In genomic region chr7:94008537-94008936, GRCh38 we compare ENCODE assay signal across 19 cellular contexts. TPM values are rescaled to one million over a fixed set of nuclear protein-coding genes. Genes with fewer than 3 reads are reported as not detected.
A peak's percentile ranks its signal among the peaks of the same experiment; 100 is the strongest.
DNase-seq lines count a peak whose midpoint lies in the region; ATAC-seq and TF ChIP-seq lines count a peak whose summit lies in the region.
"Had no signal": no experiment of that assay in that cellular context is flagged by ENCODE, and none has a peak within 500 bp of the region (broad histone marks: within the 10 kb centered on the region; RNA-seq: fewer than 3 reads in every experiment).

No MANE protein-coding gene starts in this region.

- no peaks in the 10 kb centered on the region for H3K9me3 ChIP-seq in SU-DHL-6 (ENCODE audit: insufficient read depth, low read length)
- H3K9me3 ChIP-seq: BE2C, Peyer's patch, psoas muscle had no signal

- H3K9ac ChIP-seq in SU-DHL-6 (ENCODE audit: low read length) = no peak overlapping the region

- no peaks in the 10 kb centered on the region for H3F3A ChIP-seq in SU-DHL-6 (ENCODE audit: insufficient read depth)

- no peak overlapping the region for H3K27ac Mint-ChIP-seq in osteocyte (ENCODE audit: unreplicated experiment)
- H3K27ac Mint-ChIP-seq: activated naive CD4-positive, alpha-beta T cell treated with anti-CD3 and anti-CD28 coated beads, Interleukin-2, amount 50 U/mL, for 72 hours; IgD-negative memory B cell had no signal

- H3K4me3 ChIP-seq in SU-DHL-6 (ENCODE audit: insufficient read depth, low read length, poor library complexity, severe bottlenecking) (no peak overlapping the region), fibroblast of pulmonary artery (replicated peaks; ENCODE audit: low read depth, low read length) (no peak overlapping the region)
- H3K4me3 ChIP-seq: Peyer's patch, psoas muscle had no signal

- no peaks in the 10 kb centered on the region for H3K36me3 ChIP-seq in SU-DHL-6 (ENCODE audit: low read length)
- H3K36me3 ChIP-seq: BE2C, Peyer's patch had no signal

- H3K36me3 Mint-ChIP-seq in osteocyte (ENCODE audit: unreplicated experiment) = no peaks in the 10 kb centered on the region
- H3K36me3 Mint-ChIP-seq: IgD-negative memory B cell had no signal

- H3K9me3 Mint-ChIP-seq in osteocyte (ENCODE audit: unreplicated experiment) = no peaks in the 10 kb centered on the region
- H3K9me3 Mint-ChIP-seq: activated naive CD4-positive, alpha-beta T cell treated with anti-CD3 and anti-CD28 coated beads, Interleukin-2, amount 50 U/mL, for 72 hours had no signal

- peak; percentile 43 for DNase-seq in Daoy (ENCODE audit: low read depth)
- DNase-seq in fibroblast of pulmonary artery (ENCODE audit: low read depth) = peak; percentile 18
- DNase-seq in activated gamma-delta T cell treated with Interleukin-2 at 50 U/mL for 16 hours = no peak
- DNase-seq in osteocyte (ENCODE audit: extremely low spot score, unreplicated experiment) = no peak
- DNase-seq in AML-193 (lab: John Stamatoyannopoulos, UW) = no peak
- DNase-seq: activated CD4-positive, CD25-positive, alpha-beta regulatory T cell; activated CD8-positive, alpha-beta memory T cell treated with anti-CD3 and anti-CD28 coated beads, Interleukin-2, amount 50 U/mL, for 48 hours; BE2C; DND-41; NCI-H146; NCI-H510A; Peyer's patch; psoas muscle; T-helper 1 cell had no signal

- no peak overlapping the region for H3K4me3 Mint-ChIP-seq in osteocyte (ENCODE audit: unreplicated experiment)
- H3K4me3 Mint-ChIP-seq: IgD-negative memory B cell had no signal

- peaks cover 5% of the 10 kb centered on the region for H3K79me2 ChIP-seq in SU-DHL-6 (ENCODE audit: insufficient read depth, low read length)

- ATAC-seq in HG02938 (IDR thresholded peaks at IDR 0.05; ENCODE audit: unreplicated experiment) (peak; percentile 22), GM19467 (IDR thresholded peaks at IDR 0.05; ENCODE audit: unreplicated experiment) (no peak)
- ATAC-seq: activated naive CD4-positive, alpha-beta T cell treated with anti-CD3 and anti-CD28 coated beads, Interleukin-2, amount 50 U/mL, for 72 hours; psoas muscle had no signal

- no peak overlapping the region for H3K27ac ChIP-seq in SU-DHL-6 (ENCODE audit: low read depth, low read length)
- H3K27ac ChIP-seq: Peyer's patch, psoas muscle had no signal

- peaks cover 4% of the 10 kb centered on the region for H3K4me1 Mint-ChIP-seq in osteocyte (ENCODE audit: unreplicated experiment)

- no peaks in the 10 kb centered on the region for H3K27me3 ChIP-seq in SU-DHL-6 (ENCODE audit: low read length)
- H3K27me3 ChIP-seq: Peyer's patch had no signal

- peak overlapping the region; percentile 6 for H2AFZ ChIP-seq in SU-DHL-6 (ENCODE audit: low read depth, low read length, severe bottlenecking)

- peaks cover 14% of the 10 kb centered on the region for H3K27me3 Mint-ChIP-seq in osteocyte (ENCODE audit: unreplicated experiment)

- H3K9me2 ChIP-seq in SU-DHL-6 (replicated peaks; ENCODE audit: insufficient read depth, low read length) = no peaks in the 10 kb centered on the region

- no peak for TF ChIP-seq CTCF in SU-DHL-6 (IDR thresholded peaks at IDR 0.05; ENCODE audit: insufficient read depth, low read length, poor library complexity, severe bottlenecking)
- no peak for TF ChIP-seq CTCF in fibroblast of pulmonary artery (IDR thresholded peaks at IDR 0.05; ENCODE audit: low read length, missing control alignments)
- no peak for TF ChIP-seq CTCF in osteocyte (IDR thresholded peaks at IDR 0.05)

- no peak overlapping the region for H3K4me2 ChIP-seq in SU-DHL-6 (ENCODE audit: low read depth, low read length, poor library complexity, severe bottlenecking)

- no peaks in the 10 kb centered on the region for H4K20me1 ChIP-seq in SU-DHL-6 (ENCODE audit: low read depth, low read length)

RNA-seq across cellular contexts. Expression of gene BET1, which starts 4.4 kb away (rescaled TPM):
- 36.8 and 61.2 TPM in 2 replicates for total RNA-seq in Daoy (2014; rRNA removed; shearing (Covaris generic))
- total RNA-seq in osteocyte = 29.3 and 32.7 TPM in 2 replicates

Comparison
In these comparisons a context has a peak if more than half of its experiments do, and no peak if none do; other contexts are left out.
1. DNase-seq: peak in Daoy (single experiment) and fibroblast of pulmonary artery (single experiment); none in activated gamma-delta T cell treated with Interleukin-2 at 50 U/mL for 16 hours (single experiment), osteocyte (single experiment) and AML-193 (0 of 2).